1 cellular context compared by ENCODE assay signal in the genomic region with DNA sequence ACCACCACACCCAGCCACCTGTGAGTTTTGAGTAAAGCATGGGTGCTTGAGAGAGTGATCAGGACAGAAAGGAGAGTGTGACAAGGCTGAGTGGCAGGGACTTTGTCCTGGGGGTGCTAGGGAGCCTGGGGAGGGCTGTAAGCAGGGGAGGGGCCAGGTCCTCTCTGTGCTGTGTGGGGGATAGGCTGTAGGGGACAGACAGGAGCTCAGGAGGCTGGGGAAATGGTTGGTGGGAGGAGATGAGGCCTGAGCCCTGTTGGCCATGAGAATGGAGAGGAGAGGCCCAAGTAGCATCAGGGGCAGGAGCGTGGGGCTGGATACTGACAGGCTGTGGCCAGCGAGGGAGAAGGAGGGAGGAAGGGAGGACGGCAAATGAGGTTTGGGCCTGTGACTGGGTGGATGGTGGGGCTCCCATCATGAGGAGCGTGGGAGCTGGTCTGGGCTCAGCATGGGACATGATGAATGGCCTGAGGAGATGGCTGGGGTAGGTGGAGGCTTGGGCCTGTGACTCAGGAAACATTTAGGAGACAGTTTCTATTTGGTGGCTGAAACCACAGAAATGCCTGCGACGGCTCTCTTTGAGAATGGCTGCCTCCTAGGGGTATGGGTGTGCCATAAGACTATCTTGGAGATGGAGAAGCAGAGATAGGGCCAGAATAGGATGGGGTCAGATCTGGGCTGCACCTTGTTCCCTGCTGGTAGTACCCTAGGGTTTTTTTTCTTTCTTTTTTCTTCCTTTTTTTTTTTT.
TF ChIP-seq lines count a peak whose summit lies in the region.

No MANE protein-coding gene starts in this region.

TF ChIP-seq in K562, 482 proteins besides CTCF, POLR2A, EP300 and RAD21 (continued from another document):
- TF ChIP-seq, protein P1, sequence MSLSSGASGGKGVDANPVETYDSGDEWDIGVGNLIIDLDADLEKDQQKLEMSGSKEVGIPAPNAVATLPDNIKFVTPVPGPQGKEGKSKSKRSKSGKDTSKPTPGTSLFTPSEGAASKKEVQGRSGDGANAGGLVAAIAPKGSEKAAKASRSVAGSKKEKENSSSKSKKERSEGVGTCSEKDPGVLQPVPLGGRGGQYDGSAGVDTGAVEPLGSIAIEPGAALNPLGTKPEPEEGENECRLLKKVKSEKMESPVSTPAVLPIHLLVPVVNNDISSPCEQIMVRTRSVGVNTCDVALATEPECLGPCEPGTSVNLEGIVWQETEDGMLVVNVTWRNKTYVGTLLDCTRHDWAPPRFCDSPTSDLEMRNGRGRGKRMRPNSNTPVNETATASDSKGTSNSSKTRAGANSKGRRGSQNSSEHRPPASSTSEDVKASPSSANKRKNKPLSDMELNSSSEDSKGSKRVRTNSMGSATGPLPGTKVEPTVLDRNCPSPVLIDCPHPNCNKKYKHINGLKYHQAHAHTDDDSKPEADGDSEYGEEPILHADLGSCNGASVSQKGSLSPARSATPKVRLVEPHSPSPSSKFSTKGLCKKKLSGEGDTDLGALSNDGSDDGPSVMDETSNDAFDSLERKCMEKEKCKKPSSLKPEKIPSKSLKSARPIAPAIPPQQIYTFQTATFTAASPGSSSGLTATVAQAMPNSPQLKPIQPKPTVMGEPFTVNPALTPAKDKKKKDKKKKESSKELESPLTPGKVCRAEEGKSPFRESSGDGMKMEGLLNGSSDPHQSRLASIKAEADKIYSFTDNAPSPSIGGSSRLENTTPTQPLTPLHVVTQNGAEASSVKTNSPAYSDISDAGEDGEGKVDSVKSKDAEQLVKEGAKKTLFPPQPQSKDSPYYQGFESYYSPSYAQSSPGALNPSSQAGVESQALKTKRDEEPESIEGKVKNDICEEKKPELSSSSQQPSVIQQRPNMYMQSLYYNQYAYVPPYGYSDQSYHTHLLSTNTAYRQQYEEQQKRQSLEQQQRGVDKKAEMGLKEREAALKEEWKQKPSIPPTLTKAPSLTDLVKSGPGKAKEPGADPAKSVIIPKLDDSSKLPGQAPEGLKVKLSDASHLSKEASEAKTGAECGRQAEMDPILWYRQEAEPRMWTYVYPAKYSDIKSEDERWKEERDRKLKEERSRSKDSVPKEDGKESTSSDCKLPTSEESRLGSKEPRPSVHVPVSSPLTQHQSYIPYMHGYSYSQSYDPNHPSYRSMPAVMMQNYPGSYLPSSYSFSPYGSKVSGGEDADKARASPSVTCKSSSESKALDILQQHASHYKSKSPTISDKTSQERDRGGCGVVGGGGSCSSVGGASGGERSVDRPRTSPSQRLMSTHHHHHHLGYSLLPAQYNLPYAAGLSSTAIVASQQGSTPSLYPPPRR (CRISPR knock-in tag; IDR thresholded peaks at IDR 0.05; ENCODE audit: borderline replicate concordance) = no peak
- TF ChIP-seq, protein P2, sequence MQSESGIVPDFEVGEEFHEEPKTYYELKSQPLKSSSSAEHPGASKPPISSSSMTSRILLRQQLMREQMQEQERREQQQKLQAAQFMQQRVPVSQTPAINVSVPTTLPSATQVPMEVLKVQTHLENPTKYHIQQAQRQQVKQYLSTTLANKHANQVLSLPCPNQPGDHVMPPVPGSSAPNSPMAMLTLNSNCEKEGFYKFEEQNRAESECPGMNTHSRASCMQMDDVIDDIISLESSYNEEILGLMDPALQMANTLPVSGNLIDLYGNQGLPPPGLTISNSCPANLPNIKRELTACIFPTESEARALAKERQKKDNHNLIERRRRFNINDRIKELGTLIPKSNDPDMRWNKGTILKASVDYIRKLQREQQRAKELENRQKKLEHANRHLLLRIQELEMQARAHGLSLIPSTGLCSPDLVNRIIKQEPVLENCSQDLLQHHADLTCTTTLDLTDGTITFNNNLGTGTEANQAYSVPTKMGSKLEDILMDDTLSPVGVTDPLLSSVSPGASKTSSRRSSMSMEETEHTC (IDR thresholded peaks at IDR 0.05) = peak; percentile 43; the same call in 1 of the 2 replicates
- TF ChIP-seq, protein P3, sequence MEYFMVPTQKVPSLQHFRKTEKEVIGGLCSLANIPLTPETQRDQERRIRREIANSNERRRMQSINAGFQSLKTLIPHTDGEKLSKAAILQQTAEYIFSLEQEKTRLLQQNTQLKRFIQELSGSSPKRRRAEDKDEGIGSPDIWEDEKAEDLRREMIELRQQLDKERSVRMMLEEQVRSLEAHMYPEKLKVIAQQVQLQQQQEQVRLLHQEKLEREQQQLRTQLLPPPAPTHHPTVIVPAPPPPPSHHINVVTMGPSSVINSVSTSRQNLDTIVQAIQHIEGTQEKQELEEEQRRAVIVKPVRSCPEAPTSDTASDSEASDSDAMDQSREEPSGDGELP (CRISPR knock-in tag; IDR thresholded peaks at IDR 0.05; ENCODE audit: borderline replicate concordance) = peak; percentile 33; the same call in 1 of the 2 replicates
- TF ChIP-seq TEAD1 (CRISPR knock-in tag; IDR thresholded peaks at IDR 0.05) = peak; percentile 40 to 43; a peak in 1 of 4 replicates
TF ChIP-seq in K562: peak in this region for 50.
